Comparison of ENCODE assay signal across 14 cellular contexts in the genomic region with DNA sequence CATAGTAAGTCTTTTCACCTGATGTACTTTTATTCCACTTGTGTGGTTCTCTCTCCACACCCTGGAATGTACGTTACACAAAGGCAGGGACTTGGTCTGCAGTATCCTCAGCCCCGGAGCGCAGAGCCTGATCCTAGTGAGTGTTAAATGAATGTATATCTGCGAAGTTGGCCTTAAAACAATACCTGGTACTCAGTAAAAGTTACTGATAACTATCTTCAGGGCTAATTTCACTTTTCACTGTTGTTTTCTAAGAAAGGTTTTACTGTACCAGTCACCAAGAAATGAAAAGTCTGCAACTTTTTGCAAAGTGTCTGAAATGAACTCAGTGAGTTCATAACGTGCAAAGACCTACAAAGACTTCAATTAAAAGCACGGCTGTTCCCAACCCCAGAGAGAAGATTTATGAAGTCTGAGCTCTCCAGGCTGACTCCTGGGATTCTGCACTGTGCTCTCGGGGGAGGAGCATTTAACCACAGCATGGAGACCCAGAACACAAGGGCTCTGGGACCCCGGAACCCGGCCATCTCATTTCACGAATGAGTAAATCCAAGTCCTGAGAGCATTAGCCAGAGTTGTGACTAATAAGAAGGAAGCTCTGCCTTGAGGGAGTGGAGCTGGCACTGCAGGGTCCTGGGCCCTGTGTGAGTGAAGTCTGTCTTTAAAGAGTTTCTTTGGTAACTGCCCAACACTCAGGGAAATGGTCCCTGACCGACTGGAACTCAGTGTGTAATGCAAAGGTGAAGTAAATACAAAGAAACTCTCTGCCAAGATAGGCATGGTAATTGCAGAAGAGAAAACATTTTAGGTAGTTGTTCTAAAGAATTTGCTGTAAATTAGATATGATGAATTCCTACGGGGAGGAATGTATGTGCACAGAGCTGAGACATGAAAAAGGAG.
DNase-seq lines count a peak whose midpoint lies in the region; ATAC-seq and TF ChIP-seq lines count a peak whose summit lies in the region.
"Had no signal": no experiment of that assay in that cellular context is flagged by ENCODE, and none has a peak within 500 bp of the region (broad histone marks: within the 10 kb centered on the region; RNA-seq: fewer than 3 reads in every experiment).

No MANE protein-coding gene starts in this region.

- H3K4me1 ChIP-seq in A673 (ENCODE audit: insufficient read depth, low read length, poor library complexity, severe bottlenecking), result peaks cover 31% of the 10 kb centered on the region
- H3K4me1 ChIP-seq in adipocyte (ENCODE audit: control insufficient read depth, insufficient read depth, low read length), result peaks cover 47% of the 10 kb centered on the region
- H3K4me1 ChIP-seq in SJCRH30, result no peaks in the 10 kb centered on the region

- DNase-seq in A673 (ENCODE audit: low spot score) (peak; percentile 50), Daoy (ENCODE audit: low read depth) (peak; percentile 45), adipocyte (ENCODE audit: low read depth) (peak; percentile 57), mesothelial cell of epicardium (ENCODE audit: low spot score in 2 of 2, unreplicated experiment in 2 of 2) (no peak), SJCRH30 (no peak), Right ventricle myocardium inferior (ENCODE audit: missing footprints) (no peak), NCI-H2029 treated with DMSO at 0.1 percent for 48 hours (lab: John Stamatoyannopoulos, UW) (no peak)
- DNase-seq: COR-L47; islet precursor cell; NCI-H526 treated with DMSO at 0.1 percent for 48 hours; stimulated activated CD4-positive, alpha-beta T cell treated with anti-CD3 and anti-CD28 coated beads, Interleukin-4, amount 100 ng/mL, for 1 hour had no signal

- H3K4me3 ChIP-seq in A673 (ENCODE audit: low read depth, low read length, poor library complexity, severe bottlenecking), result no peak overlapping the region
- H3K4me3 ChIP-seq in adipocyte (ENCODE audit: low read length), result no peak overlapping the region
- H3K4me3 ChIP-seq in SJCRH30, result no peak overlapping the region
- H3K4me3 ChIP-seq: cardiac muscle cell, esophagus muscularis mucosa had no signal

- H3K9ac ChIP-seq in adipocyte (ENCODE audit: low read length), result no peak overlapping the region

- CTCF ChIA-PET in A673 (lab: Charles Lee), result interaction anchor here (0.7 kb wide), 1 partner anchor 18 kb away, joined by 5 read pairs; no protein-coding TSS in a partner anchor

- intact Hi-C loops in A673 (cut with micrococcal nuclease; ENCODE audit: unreplicated experiment), result no loop called here
- intact Hi-C loops in Right ventricle myocardium inferior (cut with DNase I), result loop anchor here (5.0 kb wide), 1 partner anchor 173 kb away; no protein-coding TSS in a partner anchor

- ATAC-seq in GM19397 (IDR thresholded peaks at IDR 0.05; ENCODE audit: unreplicated experiment) (no peak), Right ventricle myocardium inferior (no peak)

- H3K9me3 ChIP-seq in A673 (ENCODE audit: low read depth, low read length, poor library complexity, severe bottlenecking), result no peaks in the 10 kb centered on the region
- H3K9me3 ChIP-seq in adipocyte (ENCODE audit: control insufficient read depth, low read length), result no peaks in the 10 kb centered on the region
- no peaks in the 10 kb centered on the region for H3K9me3 ChIP-seq in SJCRH30 (replicated peaks)
- H3K9me3 ChIP-seq: esophagus muscularis mucosa had no signal

- H3K27me3 ChIP-seq in A673 (replicated peaks; ENCODE audit: insufficient read depth, low read depth, low read length, poor library complexity) (no peaks in the 10 kb centered on the region), adipocyte (replicated peaks; ENCODE audit: control insufficient read depth, insufficient read depth, low read length) (no peaks in the 10 kb centered on the region), SJCRH30 (no peaks in the 10 kb centered on the region)
- H3K27me3 ChIP-seq: cardiac muscle cell, esophagus muscularis mucosa had no signal

- H3K27me3 Mint-ChIP-seq in mesothelial cell of epicardium (ENCODE audit: low read depth), result no peaks in the 10 kb centered on the region

- peak overlapping the region; percentile 0 for H3K4me3 Mint-ChIP-seq in mesothelial cell of epicardium

- peaks cover 4% of the 10 kb centered on the region for H3K9me3 Mint-ChIP-seq in mesothelial cell of epicardium

- H3K36me3 ChIP-seq in A673 (ENCODE audit: insufficient read depth, low read length, poor library complexity, severe bottlenecking) (no peaks in the 10 kb centered on the region), adipocyte (ENCODE audit: control insufficient read depth, insufficient read depth, low read length, severe bottlenecking) (no peaks in the 10 kb centered on the region), SJCRH30 (no peaks in the 10 kb centered on the region; the same call in 1 of the 2 replicates)
- H3K36me3 ChIP-seq: cardiac muscle cell, esophagus muscularis mucosa had no signal

- peaks cover 35% of the 10 kb centered on the region for H3K4me1 Mint-ChIP-seq in mesothelial cell of epicardium

- POLR2A ChIA-PET in A673 (lab: Charles Lee; ENCODE audit: low non-redundant PET), result no interaction called here

- H3K27ac Mint-ChIP-seq in mesothelial cell of epicardium, result peak overlapping the region; percentile 94

- BruUV-seq in A673 (replicated peaks; lab: Mats Ljungman, UMichigan), result no TSS peak

- peaks cover 4% of the 10 kb centered on the region for H3K36me3 Mint-ChIP-seq in mesothelial cell of epicardium

- no peak for TF ChIP-seq CTCF in A673 (conservative IDR thresholded peaks at IDR 0.05; ENCODE audit: low read depth, low read length)
- no peak for TF ChIP-seq CTCF in mesothelial cell of epicardium (IDR thresholded peaks at IDR 0.05; ENCODE audit: unreplicated experiment)

- H3K27ac ChIP-seq in A673 (ENCODE audit: low read depth, low read length, poor library complexity, severe bottlenecking) (no peak overlapping the region), SJCRH30 (no peak overlapping the region)
- H3K27ac ChIP-seq: cardiac muscle cell, esophagus muscularis mucosa had no signal

Comparison
In these comparisons a context has a peak if more than half of its experiments do, and no peak if none do; other contexts are left out.
1. DNase-seq: peak in A673 (single experiment), Daoy (single experiment) and adipocyte (single experiment); none in mesothelial cell of epicardium (0 of 2), SJCRH30 (0 of 2), Right ventricle myocardium inferior (single experiment) and NCI-H2029 treated with DMSO at 0.1 percent for 48 hours (single experiment).